1 cellular context compared by ENCODE assay signal in genomic region chr14:104707629-104708595, GRCh38.
TF ChIP-seq lines count a peak whose summit lies in the region.

No MANE protein-coding gene starts in this region.

TF ChIP-seq in H1, 55 proteins besides CTCF, POLR2A, EP300 and RAD21:
- TF ChIP-seq TAF7 (optimal IDR thresholded peaks at IDR 0.05; ENCODE audit: borderline replicate concordance, low read depth, low read length) (no peak), GTF2F1 (IDR thresholded peaks at IDR 0.05; ENCODE audit: borderline replicate concordance, low read depth, low read length) (no peak), USF2 (IDR thresholded peaks at IDR 0.05; ENCODE audit: low read length) (no peak), TAF1 (IDR thresholded peaks at IDR 0.05; ENCODE audit: low read depth, low read length) (no peak), SAP30 (IDR thresholded peaks at IDR 0.05; ENCODE audit: insufficient read depth, insufficient replicate concordance, low read length) (no peak), EZH2 (IDR thresholded peaks at IDR 0.05; ENCODE audit: low read depth, low read length, severe bottlenecking) (no peak), EGR1 (IDR thresholded peaks at IDR 0.05; ENCODE audit: borderline replicate concordance, low read depth, low read length) (no peak), KDM5A (IDR thresholded peaks at IDR 0.05; ENCODE audit: low read length) (no peak), SP1 (IDR thresholded peaks at IDR 0.05; ENCODE audit: low read depth, low read length) (no peak), BRCA1 (IDR thresholded peaks at IDR 0.05; ENCODE audit: low read depth, low read length) (no peak), PHF8 (conservative IDR thresholded peaks at IDR 0.05; ENCODE audit: low read depth, low read length) (no peak), JUN (IDR thresholded peaks at IDR 0.05; ENCODE audit: low read depth, low read length) (no peak), GABPA (IDR thresholded peaks at IDR 0.05; ENCODE audit: borderline replicate concordance, insufficient read depth, low read length) (no peak), POLR2AphosphoS5 (IDR thresholded peaks at IDR 0.05; ENCODE audit: low read depth, low read length) (no peak), CBX5 (IDR thresholded peaks at IDR 0.05; ENCODE audit: low read depth, low read length) (no peak), KDM1A (IDR thresholded peaks at IDR 0.05; ENCODE audit: borderline replicate concordance, low read length) (no peak)
- TF ChIP-seq, protein P1, sequence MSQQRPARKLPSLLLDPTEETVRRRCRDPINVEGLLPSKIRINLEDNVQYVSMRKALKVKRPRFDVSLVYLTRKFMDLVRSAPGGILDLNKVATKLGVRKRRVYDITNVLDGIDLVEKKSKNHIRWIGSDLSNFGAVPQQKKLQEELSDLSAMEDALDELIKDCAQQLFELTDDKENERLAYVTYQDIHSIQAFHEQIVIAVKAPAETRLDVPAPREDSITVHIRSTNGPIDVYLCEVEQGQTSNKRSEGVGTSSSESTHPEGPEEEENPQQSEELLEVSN (IDR thresholded peaks at IDR 0.05): no peak
